In genomic region chr20:51631011-51631950, GRCh38 we compare ENCODE assay signal across 9 cellular contexts.
DNase-seq lines count a peak whose midpoint lies in the region; ATAC-seq and TF ChIP-seq lines count a peak whose summit lies in the region.
"Had no signal": no experiment of that assay in that cellular context is flagged by ENCODE, and none has a peak within 500 bp of the region (broad histone marks: within the 10 kb centered on the region; RNA-seq: fewer than 3 reads in every experiment).

No MANE protein-coding gene starts in this region.

- DNase-seq in activated T-cell treated with anti-CD3 and anti-CD28 coated beads for 4 hours (peak; percentile 3), fibroblast of pulmonary artery (ENCODE audit: low read depth) (peak; percentile 100), RPMI8226 (no peak)
- DNase-seq in activated T-cell treated with anti-CD3 and anti-CD28 coated beads, Interleukin-2, amount 50 U/mL, for 1 hour: no peak

- H3K9ac ChIP-seq in rectal smooth muscle tissue (ENCODE audit: low read length): no peak overlapping the region

- H3K27ac ChIP-seq in rectal smooth muscle tissue (ENCODE audit: low read depth, low read length): peak overlapping the region; percentile 16
- H3K27ac ChIP-seq: VCaP had no signal

- ATAC-seq in GM18498 (IDR thresholded peaks at IDR 0.05; ENCODE audit: unreplicated experiment) (no peak), HG03439 (IDR thresholded peaks at IDR 0.05; ENCODE audit: unreplicated experiment) (no peak)

- peaks cover 3% of the 10 kb centered on the region for H3K36me3 ChIP-seq in rectal smooth muscle tissue (ENCODE audit: control insufficient read depth, insufficient read depth, low read length)

- no peak for TF ChIP-seq CTCF in WI38 (IDR thresholded peaks at IDR 0.05; ENCODE audit: low read depth, low read length)
- no peak for TF ChIP-seq CTCF in fibroblast of pulmonary artery (IDR thresholded peaks at IDR 0.05; ENCODE audit: low read length, missing control alignments)

- H3K4me3 ChIP-seq in WI38 (ENCODE audit: low read depth, low read length) (peak overlapping the region; percentile 21; the same call in 1 of the 2 replicates), fibroblast of pulmonary artery (replicated peaks; ENCODE audit: low read depth, low read length) (peak overlapping the region; percentile 21), rectal smooth muscle tissue (ENCODE audit: low read length) (no peak overlapping the region)

- H3K27me3 ChIP-seq in rectal smooth muscle tissue (ENCODE audit: control insufficient read depth, insufficient read depth, low read length): no peaks in the 10 kb centered on the region

- peaks cover 7% of the 10 kb centered on the region for H3K4me1 ChIP-seq in rectal smooth muscle tissue (ENCODE audit: control insufficient read depth, insufficient read depth, low read length)

Comparison
In these comparisons a context has a peak if more than half of its experiments do, and no peak if none do; other contexts are left out.
1. DNase-seq: peak in activated T-cell treated with anti-CD3 and anti-CD28 coated beads for 4 hours (single experiment) and fibroblast of pulmonary artery (single experiment); none in activated T-cell treated with anti-CD3 and anti-CD28 coated beads, Interleukin-2, amount 50 U/mL, for 1 hour (single experiment) and RPMI8226 (single experiment).